13 cellular contexts compared by ENCODE assay signal in the genomic region with DNA sequence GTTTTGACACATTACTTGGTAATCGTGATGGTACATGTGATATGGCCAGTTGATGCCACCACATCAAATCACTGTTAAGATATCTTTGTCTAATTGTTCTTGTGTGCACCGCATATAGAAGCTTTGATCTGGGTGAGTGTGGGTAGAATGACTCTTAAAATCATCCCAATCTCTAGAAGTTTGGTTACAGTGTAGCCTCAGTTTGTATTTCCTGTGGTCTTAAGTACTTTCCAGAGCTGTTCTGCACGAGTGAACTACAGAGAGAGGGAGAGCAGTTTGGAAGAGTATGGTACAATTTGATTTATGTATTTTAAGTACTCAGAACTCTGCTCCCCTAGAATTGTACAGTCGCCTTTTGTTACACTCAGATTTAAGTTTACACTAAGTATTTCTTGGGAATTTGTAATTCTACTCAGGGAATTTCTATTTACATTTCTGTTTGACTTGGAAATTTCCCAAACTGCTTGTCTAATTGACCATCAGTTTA. TPM values are rescaled to one million over a fixed set of nuclear protein-coding genes. Genes with fewer than 3 reads are reported as not detected.
DNase-seq lines count a peak whose midpoint lies in the region; ATAC-seq and TF ChIP-seq lines count a peak whose summit lies in the region.
"Had no signal": no experiment of that assay in that cellular context is flagged by ENCODE, and none has a peak within 500 bp of the region (broad histone marks: within the 10 kb centered on the region; RNA-seq: fewer than 3 reads in every experiment).

No MANE protein-coding gene starts in this region.

- peak overlapping the region; percentile 54 for H3K4me2 ChIP-seq in smooth muscle cell

- ATAC-seq in GM19463 (IDR thresholded peaks at IDR 0.05; ENCODE audit: unreplicated experiment): no peak
- ATAC-seq: foreskin keratinocyte, HCT116 had no signal

- no peak overlapping the region for H3K9ac ChIP-seq in smooth muscle cell (ENCODE audit: low read depth)

- H4K20me1 ChIP-seq in smooth muscle cell (ENCODE audit: low read depth): peaks cover 100% of the 10 kb centered on the region

- no peaks in the 10 kb centered on the region for H3K9me3 ChIP-seq in smooth muscle cell (replicated peaks; ENCODE audit: low read depth)

- DNase-seq in activated T-cell treated with anti-CD3 and anti-CD28 coated beads for 24 hours (ENCODE audit: low read depth) (peak; percentile 29), SW480 (ENCODE audit: low spot score) (peak; percentile 30), dermis blood vessel endothelial cell (peak; percentile 16), smooth muscle cell (lab: John Stamatoyannopoulos, UW; ENCODE audit: unreplicated experiment) (no peak), coronary artery (ENCODE audit: low spot score) (no peak)
- no peak for DNase-seq in activated T-cell treated with anti-CD3 and anti-CD28 coated beads, Interleukin-2, amount 50 U/mL, for 48 hours
- no peak for DNase-seq in activated effector memory CD4-positive, alpha-beta T cell treated with anti-CD3 and anti-CD28 coated beads, Interleukin-2, amount 50 U/mL, for 16 hours
- DNase-seq: C1 segment of cervical spinal cord, foreskin keratinocyte, mammary epithelial cell, retina had no signal

- no peaks in the 10 kb centered on the region for H3K36me3 ChIP-seq in smooth muscle cell (ENCODE audit: low read depth)

- peak overlapping the region; percentile 17 for H3K27ac ChIP-seq in smooth muscle cell (ENCODE audit: low read depth)
- H3K27ac ChIP-seq in coronary artery: no peak overlapping the region
- H3K27ac ChIP-seq: foreskin keratinocyte had no signal

- peaks cover 23% of the 10 kb centered on the region for H3K4me1 ChIP-seq in smooth muscle cell (ENCODE audit: low read depth)

- peaks cover 7% of the 10 kb centered on the region for H3F3A ChIP-seq in smooth muscle cell (ENCODE audit: low read depth)

- TF ChIP-seq CTCF in smooth muscle cell (IDR thresholded peaks at IDR 0.05; ENCODE audit: borderline replicate concordance, insufficient read depth, poor library complexity, severe bottlenecking) (no peak), coronary artery (IDR thresholded peaks at IDR 0.05) (no peak)

- 32% methylated on average over 4 of the region's 4 CpGs for WGBS in smooth muscle cell (ENCODE audit: low lambda C conversion rate)

- no peaks in the 10 kb centered on the region for H3K27me3 ChIP-seq in smooth muscle cell (ENCODE audit: low read depth)
- H3K27me3 ChIP-seq: foreskin keratinocyte had no signal

- no peak overlapping the region for H3K4me3 ChIP-seq in smooth muscle cell
- H3K4me3 ChIP-seq in coronary artery: no peak overlapping the region

- no peak overlapping the region for H2AFZ ChIP-seq in smooth muscle cell (ENCODE audit: low read depth)

- peaks cover 100% of the 10 kb centered on the region for H3K79me2 ChIP-seq in smooth muscle cell (ENCODE audit: low read depth)

RNA-seq across cellular contexts. Expression of a gene that starts 37.5 kb away (rescaled TPM):
- total RNA-seq in dermis blood vessel endothelial cell: 51.4 and 61.4 TPM in 2 replicates
- 29.0 and 34.8 TPM in 2 replicates for total RNA-seq in smooth muscle cell
- 27.6 and 28.9 TPM in 2 replicates for polyA plus RNA-seq in smooth muscle cell

Comparison
In these comparisons a context has a peak if more than half of its experiments do, and no peak if none do; other contexts are left out.
1. DNase-seq: peak in activated T-cell treated with anti-CD3 and anti-CD28 coated beads for 24 hours (single experiment), SW480 (single experiment) and dermis blood vessel endothelial cell (single experiment); none in activated T-cell treated with anti-CD3 and anti-CD28 coated beads, Interleukin-2, amount 50 U/mL, for 48 hours (0 of 2), smooth muscle cell (single experiment), coronary artery (single experiment) and activated effector memory CD4-positive, alpha-beta T cell treated with anti-CD3 and anti-CD28 coated beads, Interleukin-2, amount 50 U/mL, for 16 hours (single experiment).